Comparison of ENCODE assay signal across 11 cellular contexts in the genomic region with DNA sequence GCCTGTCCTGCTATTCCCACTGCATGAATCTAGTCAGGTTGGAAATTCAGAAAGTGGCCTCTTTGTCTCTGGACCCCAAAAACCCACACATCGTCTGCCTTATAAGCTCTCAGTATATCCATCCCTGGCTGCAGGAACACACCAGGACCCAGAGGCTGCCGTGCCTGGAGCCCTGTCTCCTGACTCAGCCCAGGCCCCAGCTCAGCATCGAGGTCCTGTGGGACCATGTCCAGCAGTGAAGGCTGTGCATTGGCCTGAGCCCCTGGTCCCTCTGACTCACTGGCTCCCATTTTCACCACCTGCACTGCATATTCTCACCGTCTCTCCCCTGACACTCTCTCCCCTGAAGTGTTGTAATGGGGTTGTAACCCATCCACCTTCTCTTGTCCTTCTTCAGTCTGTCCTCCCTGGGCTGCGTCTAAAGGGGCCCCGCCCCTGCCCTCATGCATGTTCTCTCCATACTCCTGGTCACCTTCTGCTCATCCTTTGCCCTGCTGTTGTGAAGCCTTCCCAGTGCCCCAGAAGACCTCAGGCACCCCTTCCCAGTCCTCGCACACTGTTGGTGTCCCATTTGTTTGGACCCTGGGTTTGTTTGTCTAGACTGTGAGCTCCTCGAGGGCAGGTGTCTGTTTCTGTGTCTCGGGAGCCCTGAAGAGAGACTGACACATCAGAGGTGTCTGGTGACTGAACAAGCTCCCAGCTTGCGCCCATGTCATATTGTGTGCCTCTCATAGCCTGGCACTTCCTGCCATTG. TPM values are rescaled to one million over a fixed set of nuclear protein-coding genes. Genes with fewer than 3 reads are reported as not detected.
DNase-seq lines count a peak whose midpoint lies in the region; ATAC-seq and TF ChIP-seq lines count a peak whose summit lies in the region.
"Had no signal": no experiment of that assay in that cellular context is flagged by ENCODE, and none has a peak within 500 bp of the region (broad histone marks: within the 10 kb centered on the region; RNA-seq: fewer than 3 reads in every experiment).

No MANE protein-coding gene starts in this region.

- no peak for ATAC-seq in HG02642 (IDR thresholded peaks at IDR 0.05; ENCODE audit: poor library complexity, unreplicated experiment)
- ATAC-seq in GM21447 (IDR thresholded peaks at IDR 0.05; ENCODE audit: unreplicated experiment): no peak

- H3K9me3 Mint-ChIP-seq in activated naive CD4-positive, alpha-beta T cell treated with anti-CD3 and anti-CD28 coated beads, Interleukin-2, amount 50 U/mL, for 24 hours: no peaks in the 10 kb centered on the region
- no peaks in the 10 kb centered on the region for H3K9me3 Mint-ChIP-seq in type B pancreatic cell

- H3K9me3 ChIP-seq in breast epithelium: no peaks in the 10 kb centered on the region
- H3K9me3 ChIP-seq: adrenal gland had no signal

- no peaks in the 10 kb centered on the region for H3K27me3 ChIP-seq in breast epithelium
- H3K27me3 ChIP-seq in layer of hippocampus (ENCODE audit: control insufficient read depth, insufficient read depth, low read length): no peaks in the 10 kb centered on the region
- H3K27me3 ChIP-seq: adrenal gland had no signal

- peaks cover 77% of the 10 kb centered on the region for H3K4me1 Mint-ChIP-seq in activated naive CD4-positive, alpha-beta T cell treated with anti-CD3 and anti-CD28 coated beads, Interleukin-2, amount 50 U/mL, for 24 hours
- H3K4me1 Mint-ChIP-seq in type B pancreatic cell (ENCODE audit: unreplicated experiment): peaks cover 32% of the 10 kb centered on the region

- H3K4me3 Mint-ChIP-seq in activated naive CD4-positive, alpha-beta T cell treated with anti-CD3 and anti-CD28 coated beads, Interleukin-2, amount 50 U/mL, for 24 hours: no peak overlapping the region
- no peak overlapping the region for H3K4me3 Mint-ChIP-seq in type B pancreatic cell

- no peak for TF ChIP-seq POLR2A in breast epithelium (IDR thresholded peaks at IDR 0.05)

- no peaks in the 10 kb centered on the region for H3K27me3 Mint-ChIP-seq in activated naive CD4-positive, alpha-beta T cell treated with anti-CD3 and anti-CD28 coated beads, Interleukin-2, amount 50 U/mL, for 24 hours
- H3K27me3 Mint-ChIP-seq in type B pancreatic cell: no peaks in the 10 kb centered on the region

- DNase-seq in activated naive CD4-positive, alpha-beta T cell treated with Interleukin-2 at 50 U/mL for 16 hours: no peak
- DNase-seq in breast epithelium (ENCODE audit: low spot score in 2 of 2) (peak in 1 of 2 donors; percentile 34), type B pancreatic cell (ENCODE audit: extremely low spot score, unreplicated experiment) (no peak), AG20443 (ENCODE audit: low spot score) (no peak)

- H3K27ac Mint-ChIP-seq in activated naive CD4-positive, alpha-beta T cell treated with anti-CD3 and anti-CD28 coated beads, Interleukin-2, amount 50 U/mL, for 24 hours: peak overlapping the region; percentile 95
- H3K27ac Mint-ChIP-seq in type B pancreatic cell: peak overlapping the region; percentile 83

- peaks cover 9% of the 10 kb centered on the region for H3K36me3 Mint-ChIP-seq in activated naive CD4-positive, alpha-beta T cell treated with anti-CD3 and anti-CD28 coated beads, Interleukin-2, amount 50 U/mL, for 24 hours
- peaks cover 9% of the 10 kb centered on the region for H3K36me3 Mint-ChIP-seq in type B pancreatic cell

- H3K4me1 ChIP-seq in breast epithelium: peaks cover 0 to 20% of the 10 kb centered on the region in 2 donors

- intact Hi-C loops in breast epithelium (cut with DNase I; ENCODE audit: low total_unique reads): loop anchor here (5.0 kb wide), 1 partner anchor 127 kb away; no protein-coding TSS in a partner anchor

- H3K36me3 ChIP-seq in breast epithelium: no peaks in the 10 kb centered on the region
- H3K36me3 ChIP-seq: adrenal gland had no signal

- H3K4me3 ChIP-seq in breast epithelium: no peak overlapping the region
- H3K4me3 ChIP-seq: adrenal gland had no signal

- H3K27ac ChIP-seq in breast epithelium (peak overlapping the region; percentile 22 to 29), layer of hippocampus (ENCODE audit: low read depth, low read length) (peak overlapping the region; percentile 13)
- H3K27ac ChIP-seq: WERI-Rb-1 had no signal

- TF ChIP-seq CTCF in breast epithelium (IDR thresholded peaks at IDR 0.05) (no peak), type B pancreatic cell (conservative IDR thresholded peaks at IDR 0.05) (no peak)

RNA-seq across cellular contexts. Expression of a gene that starts 43.8 kb away (rescaled TPM):
- total RNA-seq in breast epithelium (100 to 1,000 TPM in 2 of 3 donors, 10 to 100 TPM in 1; 50.7 to 116 (median 107) TPM), type B pancreatic cell (ENCODE audit: low replicate concordance) (66.3 and 159 TPM in 2 replicates)

RNA-seq across cellular contexts. Expression of a gene that starts 50.4 kb away (rescaled TPM):
- total RNA-seq in breast epithelium: 10 to 100 TPM in 2 of 3 donors, 1 to 10 TPM in 1; 1.1 to 12.0 (median 10.2) TPM
- total RNA-seq in type B pancreatic cell (ENCODE audit: low replicate concordance): 5.2 and 7.6 TPM in 2 replicates
- total RNA-seq: RPMI7951 had no signal
